ENCODE assay signal across 24 cellular contexts in the genomic region with DNA sequence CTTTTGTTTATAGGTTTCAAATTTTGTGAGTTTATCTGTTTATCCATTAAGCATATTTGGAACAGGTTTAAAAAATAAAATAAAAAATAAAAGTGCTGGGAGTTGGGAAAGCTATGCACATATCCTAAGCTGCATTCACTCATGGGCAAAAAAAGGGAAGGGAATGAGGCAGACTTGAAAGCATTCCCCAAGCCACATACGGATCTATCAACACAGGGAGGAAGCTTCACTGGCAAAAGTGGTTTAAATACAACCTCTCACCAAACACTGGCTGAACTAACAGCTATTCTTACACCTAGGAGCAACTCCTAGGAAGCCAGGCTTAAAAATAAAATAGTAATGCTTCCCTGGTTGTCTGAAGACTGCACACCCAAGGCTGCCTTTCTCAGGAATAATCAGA.
DNase-seq lines count a peak whose midpoint lies in the region; ATAC-seq, FAIRE-seq and TF ChIP-seq lines count a peak whose summit lies in the region.
"Had no signal": no experiment of that assay in that cellular context is flagged by ENCODE, and none has a peak within 500 bp of the region (broad histone marks: within the 10 kb centered on the region; RNA-seq: fewer than 3 reads in every experiment).

No MANE protein-coding gene starts in this region.

- POLR2A ChIA-PET in SK-N-SH (lab: Yijun Ruan, JAX), result interaction anchor here (0.6 to 1.2 kb wide), 2 partner anchors 12 to 100 kb away, joined by 3 read pairs; no protein-coding TSS in a partner anchor

- no peak for TF ChIP-seq EP300 in SK-N-SH (IDR thresholded peaks at IDR 0.05; ENCODE audit: borderline replicate concordance in 1 of 2, low read depth in 1 of 2, low read length in 1 of 2)

- no peaks in the 10 kb centered on the region for H3K27me3 Mint-ChIP-seq in astrocyte (ENCODE audit: low read depth, unreplicated experiment)
- no peaks in the 10 kb centered on the region for H3K27me3 Mint-ChIP-seq in neural progenitor cell (ENCODE audit: insufficient read depth, low read depth)
- H3K27me3 Mint-ChIP-seq: CD4-positive, alpha-beta memory T cell had no signal

- DNase-seq in SK-N-SH, result no peak
- peak; percentile 35 for DNase-seq in astrocyte (ENCODE audit: low read depth)
- peak; percentile 19 for DNase-seq in fibroblast of villous mesenchyme (ENCODE audit: low read depth)
- no peak for DNase-seq in neural progenitor cell (ENCODE audit: low spot score)
- no peak for DNase-seq in sciatic nerve (ENCODE audit: low spot score)
- DNase-seq: Calu3; CD4-positive, alpha-beta memory T cell; DMS53; KBM-7; NCI-H1436 treated with DMSO at 0.1 percent for 48 hours; NCI-H2029 treated with DMSO at 0.1 percent for 48 hours; NCI-H2171 treated with DMSO at 0.1 percent for 48 hours; NCI-H446 treated with DMSO at 0.1 percent for 48 hours; NCI-H774 had no signal

- TF ChIP-seq RAD21 in SK-N-SH (IDR thresholded peaks at IDR 0.05; ENCODE audit: low read length), result no peak

- H3K4me1 ChIP-seq in SK-N-SH (ENCODE audit: control insufficient read depth in 1 of 2, insufficient read depth in 2 of 2, low read depth in 1 of 2, low read length in 1 of 2), result peaks cover 0 to 8% of the 10 kb centered on the region in 2 experiments; a peak in 3 of 4 replicates
- H3K4me1 ChIP-seq in astrocyte (ENCODE audit: insufficient read depth, low read length), result peaks cover 17% of the 10 kb centered on the region
- peaks cover 4% of the 10 kb centered on the region for H3K4me1 ChIP-seq in neural progenitor cell

- H3K36me3 Mint-ChIP-seq in astrocyte (ENCODE audit: low read depth, unreplicated experiment), result no peaks in the 10 kb centered on the region
- H3K36me3 Mint-ChIP-seq in neural progenitor cell, result peaks cover 12% of the 10 kb centered on the region

- H4K20me1 ChIP-seq in SK-N-SH (ENCODE audit: insufficient read depth) (no peaks in the 10 kb centered on the region), astrocyte (ENCODE audit: insufficient read depth, low read length) (no peaks in the 10 kb centered on the region), neural progenitor cell (ENCODE audit: low read depth) (no peaks in the 10 kb centered on the region)

- H3K27me3 ChIP-seq in SK-N-SH (ENCODE audit: insufficient read depth), result no peaks in the 10 kb centered on the region
- no peaks in the 10 kb centered on the region for H3K27me3 ChIP-seq in astrocyte (ENCODE audit: insufficient read depth, low read length)
- H3K27me3 ChIP-seq in neural progenitor cell, result no peaks in the 10 kb centered on the region

- peaks cover 13 to 36% of the 10 kb centered on the region in 2 experiments for H3K36me3 ChIP-seq in SK-N-SH (replicated peaks in 1 of 2; ENCODE audit: control insufficient read depth in 1 of 2, insufficient read depth in 2 of 2, low read length in 1 of 2)
- peaks cover 2% of the 10 kb centered on the region for H3K36me3 ChIP-seq in astrocyte (ENCODE audit: insufficient read depth, low read length)
- no peaks in the 10 kb centered on the region for H3K36me3 ChIP-seq in neural progenitor cell

- H3K9ac ChIP-seq in SK-N-SH (no peak overlapping the region), astrocyte (ENCODE audit: low read length) (no peak overlapping the region), neural progenitor cell (no peak overlapping the region)

- no peak overlapping the region for H3K4me2 ChIP-seq in SK-N-SH
- H3K4me2 ChIP-seq in astrocyte (ENCODE audit: low read length), result no peak overlapping the region
- H3K4me2 ChIP-seq in neural progenitor cell, result no peak overlapping the region
- H3K4me2 ChIP-seq: GM23338 had no signal

- 67% methylated on average over 1 of the region's 1 CpG for WGBS in SK-N-SH (ENCODE audit: low lambda C conversion rate)

- H3K4me1 Mint-ChIP-seq in astrocyte (ENCODE audit: low read depth, unreplicated experiment) (peaks cover 26% of the 10 kb centered on the region), neural progenitor cell (peaks cover 9% of the 10 kb centered on the region)

- no peak for FAIRE-seq in astrocyte (lab: Jason Lieb, UNC)
- FAIRE-seq: GM12878, GM18507 had no signal

- no peaks in the 10 kb centered on the region for H3K9me2 ChIP-seq in SK-N-SH

- ATAC-seq in SK-N-SH treated with all-trans-retinoic acid at 6 μM for 48 hours (no peak), sciatic nerve (no peak), HG02678 (IDR thresholded peaks at IDR 0.05; ENCODE audit: unreplicated experiment) (no peak), HG03108 (IDR thresholded peaks at IDR 0.05; ENCODE audit: unreplicated experiment) (no peak)
- ATAC-seq: GM12878, GM23338, HCT116, PC-3 had no signal

- H3K27ac ChIP-seq in SK-N-SH (ENCODE audit: low read depth in 2 of 2, low read length in 1 of 2) (peak overlapping the region; percentile 54 to 98; a peak in 3 of 4 replicates), astrocyte (ENCODE audit: low read depth, low read length) (no peak overlapping the region), neural progenitor cell (peak overlapping the region; percentile 53)
- H3K27ac ChIP-seq: 22Rv1, RWPE1 had no signal

- H2AFZ ChIP-seq in SK-N-SH (ENCODE audit: low read depth), result no peak overlapping the region
- H2AFZ ChIP-seq in astrocyte (ENCODE audit: low read depth, low read length), result no peak overlapping the region
- H2AFZ ChIP-seq in neural progenitor cell (replicated peaks), result no peak overlapping the region
- H2AFZ ChIP-seq: GM23338 had no signal

- intact Hi-C loops in sciatic nerve (cut with DNase I), result no loop called here

- no peak overlapping the region for H3K4me3 ChIP-seq in SK-N-SH (ENCODE audit: low read depth in 2 of 2, low read length in 1 of 2)
- H3K4me3 ChIP-seq in astrocyte (ENCODE audit: insufficient read depth, low read depth, low read length), result no peak overlapping the region
- no peak overlapping the region for H3K4me3 ChIP-seq in fibroblast of villous mesenchyme (ENCODE audit: low read depth, low read length)
- no peak overlapping the region for H3K4me3 ChIP-seq in neural progenitor cell
- H3K4me3 ChIP-seq: GM12878, GM23338 had no signal

- H3K4me3 Mint-ChIP-seq in astrocyte (ENCODE audit: unreplicated experiment) (no peak overlapping the region), neural progenitor cell (no peak overlapping the region)
- H3K4me3 Mint-ChIP-seq: CD4-positive, alpha-beta memory T cell; GM23338 had no signal

- H3K79me2 ChIP-seq in SK-N-SH (ENCODE audit: insufficient read depth), result no peaks in the 10 kb centered on the region
- no peaks in the 10 kb centered on the region for H3K79me2 ChIP-seq in astrocyte (ENCODE audit: insufficient read depth, low read length)
- no peaks in the 10 kb centered on the region for H3K79me2 ChIP-seq in neural progenitor cell (ENCODE audit: low read depth)

- H3F3A ChIP-seq in SK-N-SH (replicated peaks; ENCODE audit: insufficient read depth), result peaks cover 11% of the 10 kb centered on the region
- no peaks in the 10 kb centered on the region for H3F3A ChIP-seq in neural progenitor cell (ENCODE audit: low read depth)

- CTCF ChIA-PET in SK-N-SH (lab: Yijun Ruan, JAX), result interaction anchor here (0.7 to 2.1 kb wide), 7 partner anchors 9 to 401 kb away, joined by 3 to 9 read pairs (median 6); partner anchors contain the start of gene STAG1

- TF ChIP-seq CTCF in SK-N-SH (IDR thresholded peaks at IDR 0.05) (no peak), astrocyte (IDR thresholded peaks at IDR 0.05; ENCODE audit: insufficient read depth, low read depth, low read length) (no peak), fibroblast of villous mesenchyme (IDR thresholded peaks at IDR 0.05; ENCODE audit: insufficient read depth, low read depth, low read length) (no peak), neural progenitor cell (IDR thresholded peaks at IDR 0.05) (no peak)

- H3K9me3 Mint-ChIP-seq in astrocyte (ENCODE audit: unreplicated experiment) (no peaks in the 10 kb centered on the region), neural progenitor cell (peaks cover 5% of the 10 kb centered on the region)
- H3K9me3 Mint-ChIP-seq: GM23338 had no signal

- H3K9me3 ChIP-seq in SK-N-SH, result no peaks in the 10 kb centered on the region
- no peaks in the 10 kb centered on the region for H3K9me3 ChIP-seq in astrocyte (ENCODE audit: insufficient read depth, low read depth, low read length)
- H3K9me3 ChIP-seq in neural progenitor cell (ENCODE audit: low read depth), result no peaks in the 10 kb centered on the region

- H3K27ac Mint-ChIP-seq in astrocyte (ENCODE audit: unreplicated experiment) (peak overlapping the region; percentile 44), neural progenitor cell (no peak overlapping the region)
- H3K27ac Mint-ChIP-seq: GM23338 had no signal

TF ChIP-seq in SK-N-SH, 30 proteins besides CTCF, POLR2A, EP300 and RAD21 (continues in another document):
- no peak for TF ChIP-seq TCF12 (IDR thresholded peaks at IDR 0.05)
- no peak for TF ChIP-seq SMC3 (IDR thresholded peaks at IDR 0.05; ENCODE audit: low read depth, low read length)
- TF ChIP-seq, protein P1, sequence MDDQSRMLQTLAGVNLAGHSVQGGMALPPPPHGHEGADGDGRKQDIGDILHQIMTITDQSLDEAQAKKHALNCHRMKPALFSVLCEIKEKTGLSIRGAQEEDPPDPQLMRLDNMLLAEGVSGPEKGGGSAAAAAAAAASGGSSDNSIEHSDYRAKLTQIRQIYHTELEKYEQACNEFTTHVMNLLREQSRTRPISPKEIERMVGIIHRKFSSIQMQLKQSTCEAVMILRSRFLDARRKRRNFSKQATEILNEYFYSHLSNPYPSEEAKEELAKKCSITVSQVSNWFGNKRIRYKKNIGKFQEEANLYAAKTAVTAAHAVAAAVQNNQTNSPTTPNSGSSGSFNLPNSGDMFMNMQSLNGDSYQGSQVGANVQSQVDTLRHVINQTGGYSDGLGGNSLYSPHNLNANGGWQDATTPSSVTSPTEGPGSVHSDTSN (IDR thresholded peaks at IDR 0.05), result no peak
- TF ChIP-seq, protein P2, sequence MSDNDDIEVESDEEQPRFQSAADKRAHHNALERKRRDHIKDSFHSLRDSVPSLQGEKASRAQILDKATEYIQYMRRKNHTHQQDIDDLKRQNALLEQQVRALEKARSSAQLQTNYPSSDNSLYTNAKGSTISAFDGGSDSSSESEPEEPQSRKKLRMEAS (IDR thresholded peaks at IDR 0.05; ENCODE audit: low read depth), result no peak

TF ChIP-seq in SK-N-SH treated with all-trans-retinoic acid at 6 μM for 48 hours, 23 proteins besides CTCF, POLR2A, EP300 and RAD21 (continues in another document):
- TF ChIP-seq ZFP3 (CRISPR knock-in tag; IDR thresholded peaks at IDR 0.05), result no peak

Comparison
In these comparisons a context has a peak if more than half of its experiments do, and no peak if none do; other contexts are left out.
1. DNase-seq: peak in astrocyte (single experiment) and fibroblast of villous mesenchyme (single experiment); none in SK-N-SH (single experiment), neural progenitor cell (single experiment) and sciatic nerve (single experiment).